ENCODE assay signal across 1 cellular context in genomic region chr1:168555521-168556046, GRCh38.
TF ChIP-seq lines count a peak whose summit lies in the region.

No MANE protein-coding gene starts in this region.

TF ChIP-seq in H1, 55 proteins besides CTCF, POLR2A, EP300 and RAD21:
- TF ChIP-seq CEBPB (IDR thresholded peaks at IDR 0.05; ENCODE audit: low read depth, low read length) (no peak), CREB1 (IDR thresholded peaks at IDR 0.05) (no peak), TEAD4 (IDR thresholded peaks at IDR 0.05; ENCODE audit: low read depth, low read length) (peak; percentile 17; the same call in 1 of the 2 replicates), ZNF274 (IDR thresholded peaks at IDR 0.05; ENCODE audit: borderline replicate concordance, extremely low read depth, low read length) (no peak), RXRA (IDR thresholded peaks at IDR 0.05; ENCODE audit: insufficient read depth, low read depth, low read length) (no peak), TAF1 (IDR thresholded peaks at IDR 0.05; ENCODE audit: low read depth, low read length) (no peak), ASH2L (IDR thresholded peaks at IDR 0.05; ENCODE audit: low read length) (no peak), BACH1 (IDR thresholded peaks at IDR 0.05; ENCODE audit: low read length) (no peak)
